Comparison of ENCODE assay signal across 8 cellular contexts in genomic region chr17:58317421-58318064, GRCh38. TPM values are rescaled to one million over a fixed set of nuclear protein-coding genes. Genes with fewer than 3 reads are reported as not detected.
DNase-seq lines count a peak whose midpoint lies in the region; ATAC-seq, FAIRE-seq and TF ChIP-seq lines count a peak whose summit lies in the region.

No MANE protein-coding gene starts in this region.

- no peak for TF ChIP-seq POLR2A in GM12891 (IDR thresholded peaks at IDR 0.05; ENCODE audit: low read depth, low read length)
- TF ChIP-seq POLR2A in gastroesophageal sphincter (IDR thresholded peaks at IDR 0.05), result no peak

- BruUV-seq in A673 (replicated peaks; lab: Mats Ljungman, UMichigan) (no TSS peak), PC-9 (replicated peaks; lab: Mats Ljungman, UMichigan) (no TSS peak)

- no peaks in the 10 kb centered on the region for H4K20me1 ChIP-seq in PC-9 (ENCODE audit: insufficient read depth)

- ATAC-seq in HG03520 (IDR thresholded peaks at IDR 0.05; ENCODE audit: unreplicated experiment) (peak; percentile 64), gastroesophageal sphincter (peak; percentile 23), HG03196 (IDR thresholded peaks at IDR 0.05; ENCODE audit: unreplicated experiment) (no peak)
- peak; percentile 99 for ATAC-seq in activated T-helper 17 cell treated with anti-CD3 and anti-CD28 coated beads, Interleukin-2, amount 50 U/mL, for 72 hours (replicated peaks)

- TF ChIP-seq EP300 in gastroesophageal sphincter (IDR thresholded peaks at IDR 0.05), result no peak

- no peak overlapping the region for H2AFZ ChIP-seq in PC-9

- DNase-seq in A673 (ENCODE audit: low spot score) (peak; percentile 58), GM12891 (ENCODE audit: insufficient read length, low spot score) (peak; percentile 77), PC-9 (peak; percentile 58 to 71)

- H3K4me1 Mint-ChIP-seq in activated T-helper 17 cell treated with anti-CD3 and anti-CD28 coated beads, Interleukin-2, amount 50 U/mL, for 72 hours, result peaks cover 12% of the 10 kb centered on the region

- H3K9me2 ChIP-seq in PC-9 (ENCODE audit: insufficient read depth), result no peaks in the 10 kb centered on the region

- H3K4me1 ChIP-seq in A673 (ENCODE audit: insufficient read depth, low read length, poor library complexity, severe bottlenecking) (peaks cover 15% of the 10 kb centered on the region), PC-9 (replicated peaks; ENCODE audit: insufficient read depth) (no peaks in the 10 kb centered on the region), gastroesophageal sphincter (no peaks in the 10 kb centered on the region)

- TF ChIP-seq CTCF in A673 (conservative IDR thresholded peaks at IDR 0.05; ENCODE audit: low read depth, low read length) (peak; percentile 71), PC-9 (conservative IDR thresholded peaks at IDR 0.05) (peak; percentile 88), gastroesophageal sphincter (IDR thresholded peaks at IDR 0.05) (peak in 3 of 4 experiments; percentile 32 to 51 (median 47))

- no peaks in the 10 kb centered on the region for H3F3A ChIP-seq in PC-9 (ENCODE audit: insufficient read depth, low read depth)

- no peaks in the 10 kb centered on the region for H3K79me2 ChIP-seq in PC-9 (ENCODE audit: low read depth)

- CTCF ChIA-PET in A673 (lab: Charles Lee) (interaction anchor here (0.5 to 1.7 kb wide), 6 partner anchors 9 to 1431 kb away, joined by 3 to 6 read pairs (median 4); partner anchors contain the start of gene RNF43), PC-9 (lab: Charles Lee) (interaction anchor here (0.5 to 1.7 kb wide), 7 partner anchors 83 to 362 kb away, joined by 3 to 28 read pairs (median 5); partner anchors contain the start of genes CUEDC1 and RNF43)

- POLR2A ChIA-PET in A673 (lab: Charles Lee; ENCODE audit: low non-redundant PET) (no interaction called here), PC-9 (lab: Charles Lee; ENCODE audit: unreplicated experiment) (no interaction called here)

- H3K36me3 Mint-ChIP-seq in activated T-helper 17 cell treated with anti-CD3 and anti-CD28 coated beads, Interleukin-2, amount 50 U/mL, for 72 hours (ENCODE audit: low read depth), result peaks cover 87% of the 10 kb centered on the region

- 9 to 30% methylated on average over 2 to 4 of the region's 5 CpGs for WGBS in gastroesophageal sphincter (ENCODE audit: low coverage in 1 of 2), 2 donors

- H3K27ac Mint-ChIP-seq in activated T-helper 17 cell treated with anti-CD3 and anti-CD28 coated beads, Interleukin-2, amount 50 U/mL, for 72 hours, result peak overlapping the region; percentile 95

- no peak overlapping the region for H3K4me2 ChIP-seq in PC-9

- H3K36me3 ChIP-seq in A673 (ENCODE audit: insufficient read depth, low read length, poor library complexity, severe bottlenecking), result no peaks in the 10 kb centered on the region
- H3K36me3 ChIP-seq in PC-9 (ENCODE audit: low read depth), result no peaks in the 10 kb centered on the region
- peaks cover 0 to 49% of the 10 kb centered on the region in 2 donors for H3K36me3 ChIP-seq in gastroesophageal sphincter

- H3K27me3 ChIP-seq in A673 (replicated peaks; ENCODE audit: insufficient read depth, low read depth, low read length, poor library complexity), result no peaks in the 10 kb centered on the region
- peaks cover 60% of the 10 kb centered on the region; the same call in 1 of the 2 replicates for H3K27me3 ChIP-seq in PC-9 (ENCODE audit: insufficient read depth, low read depth)
- no peaks in the 10 kb centered on the region for H3K27me3 ChIP-seq in gastroesophageal sphincter

- H3K27ac ChIP-seq in A673 (ENCODE audit: low read depth, low read length, poor library complexity, severe bottlenecking) (no peak overlapping the region), PC-9 (no peak overlapping the region), gastroesophageal sphincter (no peak overlapping the region), skin epidermis (peak overlapping the region in 13 of 21 experiments; percentile 6 to 81 (median 34))

- no peaks in the 10 kb centered on the region for H3K27me3 Mint-ChIP-seq in activated T-helper 17 cell treated with anti-CD3 and anti-CD28 coated beads, Interleukin-2, amount 50 U/mL, for 72 hours

- FAIRE-seq in GM12891 (lab: Jason Lieb, UNC), result peak; percentile 90

- no peaks in the 10 kb centered on the region for H3K9me3 Mint-ChIP-seq in activated T-helper 17 cell treated with anti-CD3 and anti-CD28 coated beads, Interleukin-2, amount 50 U/mL, for 72 hours

- peak overlapping the region; percentile 65 for H3K4me3 Mint-ChIP-seq in activated T-helper 17 cell treated with anti-CD3 and anti-CD28 coated beads, Interleukin-2, amount 50 U/mL, for 72 hours

- intact Hi-C loops in A673 (cut with micrococcal nuclease; ENCODE audit: unreplicated experiment), result loop anchor here (5.0 kb wide), 1 partner anchor 130 kb away; no protein-coding TSS in a partner anchor
- intact Hi-C loops in PC-9 (cut with micrococcal nuclease; ENCODE audit: unreplicated experiment), result loop anchor here (1.0 to 10.0 kb wide), 3 partner anchors 100 to 687 kb away; partner anchors contain the start of gene RNF43

- H3K4me3 ChIP-seq in A673 (ENCODE audit: low read depth, low read length, poor library complexity, severe bottlenecking), result no peak overlapping the region
- H3K4me3 ChIP-seq in PC-9, result no peak overlapping the region
- no peak overlapping the region for H3K4me3 ChIP-seq in gastroesophageal sphincter
- H3K4me3 ChIP-seq in skin epidermis, result no peak overlapping the region

- H3K9me3 ChIP-seq in A673 (ENCODE audit: low read depth, low read length, poor library complexity, severe bottlenecking), result no peaks in the 10 kb centered on the region
- H3K9me3 ChIP-seq in PC-9 (ENCODE audit: insufficient read depth, low read depth), result no peaks in the 10 kb centered on the region
- H3K9me3 ChIP-seq in gastroesophageal sphincter, result no peaks in the 10 kb centered on the region

TF ChIP-seq in GM12891, 5 proteins besides CTCF, POLR2A, EP300 and RAD21:
- TF ChIP-seq TAF1 (IDR thresholded peaks at IDR 0.05; ENCODE audit: low read depth, low read length) (no peak), PAX5 (IDR thresholded peaks at IDR 0.05; ENCODE audit: insufficient read depth, low read length, severe bottlenecking) (no peak), SPI1 (IDR thresholded peaks at IDR 0.05; ENCODE audit: low read depth, low read length) (no peak), POLR2AphosphoS5 (IDR thresholded peaks at IDR 0.05; ENCODE audit: low read depth, low read length) (no peak), POU2F2 (IDR thresholded peaks at IDR 0.05; ENCODE audit: low read depth, low read length) (no peak)

RNA-seq across cellular contexts. Expression of gene TSPOAP1, which starts 11.1 kb away (rescaled TPM):
- total RNA-seq in A673 (2021), result 0.21 and 0.24 TPM in 2 replicates
- polyA plus RNA-seq in GM12891 (2012; ENCODE audit: low read depth, missing spikeins), result 11.0 TPM
- total RNA-seq in PC-9 (2021), result 0.15 and 0.18 TPM in 2 replicates
- total RNA-seq in activated T-helper 17 cell treated with anti-CD3 and anti-CD28 coated beads, Interleukin-2, amount 50 U/mL, for 72 hours, result 100 to 1,000 TPM in 1 of 2 donors, 10 to 100 TPM in 1; 97.2 to 107 TPM
- total RNA-seq in gastroesophageal sphincter, result 10 to 100 TPM in 3 of 4 donors, 1 to 10 TPM in 1; 7.4 to 44.8 (median 23.0) TPM

RNA-seq across cellular contexts. Expression of gene SUPT4H1, which starts 34.5 kb away (rescaled TPM):
- total RNA-seq in A673 (2021) (93.1 and 106 TPM in 2 replicates), PC-9 (2021) (72.2 and 74.8 TPM in 2 replicates), gastroesophageal sphincter (10 to 100 TPM; 40.1 to 55.4 (median 45.1) TPM)
- 122 TPM for polyA plus RNA-seq in GM12891 (2012; ENCODE audit: low read depth, missing spikeins)
- total RNA-seq in activated T-helper 17 cell treated with anti-CD3 and anti-CD28 coated beads, Interleukin-2, amount 50 U/mL, for 72 hours, result 100 to 1,000 TPM; 117 to 147 TPM

RNA-seq across cellular contexts. Expression of gene MPO, which starts 36.8 kb away (rescaled TPM):
- total RNA-seq in A673 (2021), result not detected in 2 replicates
- 0.15 TPM for polyA plus RNA-seq in GM12891 (2012; ENCODE audit: low read depth, missing spikeins)
- total RNA-seq in PC-9 (2021), result not detected in 2 replicates
- 1 to 10 TPM; 1.2 to 2.0 TPM for total RNA-seq in activated T-helper 17 cell treated with anti-CD3 and anti-CD28 coated beads, Interleukin-2, amount 50 U/mL, for 72 hours
- 1 to 10 TPM in 1 of 4 donors, not detected in 3; 1.6 TPM for total RNA-seq in gastroesophageal sphincter

Comparison
In these comparisons a context has a peak if more than half of its experiments do, and no peak if none do; other contexts are left out.
1. H3K27ac ChIP-seq: peak in skin epidermis (13 of 21); none in A673 (single experiment), PC-9 (single experiment) and gastroesophageal sphincter (0 of 4).
2. Peak in every context shown above with its lines, with median percentiles within 50 percentile points of each other: DNase-seq and CTCF ChIP-seq.